ENCODE assay signal across 18 cellular contexts in genomic region chr17:73969956-73970355, GRCh38.
DNase-seq lines count a peak whose midpoint lies in the region; ATAC-seq and TF ChIP-seq lines count a peak whose summit lies in the region.
"Had no signal": no experiment of that assay in that cellular context is flagged by ENCODE, and none has a peak within 500 bp of the region (broad histone marks: within the 10 kb centered on the region; RNA-seq: fewer than 3 reads in every experiment).

No MANE protein-coding gene starts in this region.

- H3K9me3 Mint-ChIP-seq in neural crest cell: peaks cover 3% of the 10 kb centered on the region
- H3K9me3 Mint-ChIP-seq: activated T-helper 17 cell treated with anti-CD3 and anti-CD28 coated beads, Interleukin-2, amount 50 U/mL, for 72 hours; dendritic cell treated with granulocyte-macrophage colony-stimulating factor and Interleukin-4, amounts not matched to agents 40 ng/mL and 50 ng/mL, for 4 days had no signal

- H3K27ac Mint-ChIP-seq in neural crest cell (ENCODE audit: unreplicated experiment): peak overlapping the region; percentile 75
- H3K27ac Mint-ChIP-seq: activated T-helper 17 cell treated with anti-CD3 and anti-CD28 coated beads, Interleukin-2, amount 50 U/mL, for 72 hours; dendritic cell treated with granulocyte-macrophage colony-stimulating factor and Interleukin-4, amounts not matched to agents 40 ng/mL and 50 ng/mL, for 4 days; stimulated activated effector memory CD8-positive, alpha-beta T cell treated with anti-CD3 and anti-CD28 coated beads, Interleukin-12 subunit alpha, Interleukin-12 subunit beta, amount 100 ng/mL, for 72 hours had no signal

- DNase-seq in Ammon's horn (ENCODE audit: low spot score) (peak; percentile 53), NB4 (ENCODE audit: low read depth) (peak; percentile 96), fibroblast of mammary gland (ENCODE audit: low read depth) (peak; percentile 35), neural crest cell (ENCODE audit: low read depth, low spot score) (no peak), NCI-H1105 (lab: John Stamatoyannopoulos, UW) (no peak), G401 (ENCODE audit: low spot score) (no peak)
- DNase-seq: DND-41; NCI-H226; Peyer's patch; stimulated activated CD4-positive, alpha-beta T cell treated with anti-CD3 and anti-CD28 coated beads, Interleukin-4, amount 100 ng/mL, for 24 hours; T-helper 2 cell had no signal

- H3K27me3 Mint-ChIP-seq in neural crest cell (ENCODE audit: low read depth): peaks cover 9% of the 10 kb centered on the region

- H3K4me3 ChIP-seq in NB4 (ENCODE audit: low read depth, low read length) (no peak overlapping the region), fibroblast of mammary gland (ENCODE audit: control insufficient read depth, low read depth, low read length) (no peak overlapping the region)
- H3K4me3 ChIP-seq: ascending aorta, Peyer's patch, vagina had no signal

- no peak overlapping the region for H3K4me3 Mint-ChIP-seq in neural crest cell
- H3K4me3 Mint-ChIP-seq: activated T-helper 17 cell treated with anti-CD3 and anti-CD28 coated beads, Interleukin-2, amount 50 U/mL, for 72 hours; dendritic cell treated with granulocyte-macrophage colony-stimulating factor and Interleukin-4, amounts not matched to agents 40 ng/mL and 50 ng/mL, for 4 days; stimulated activated effector memory CD8-positive, alpha-beta T cell treated with anti-CD3 and anti-CD28 coated beads, Interleukin-12 subunit alpha, Interleukin-12 subunit beta, amount 100 ng/mL, for 72 hours had no signal

- TF ChIP-seq POLR2A in NB4 (IDR thresholded peaks at IDR 0.05; ENCODE audit: extremely low read depth, insufficient read length): no peak

- H3K4me1 Mint-ChIP-seq in neural crest cell: peaks cover 9% of the 10 kb centered on the region
- H3K4me1 Mint-ChIP-seq: activated T-helper 17 cell treated with anti-CD3 and anti-CD28 coated beads, Interleukin-2, amount 50 U/mL, for 72 hours; stimulated activated effector memory CD8-positive, alpha-beta T cell treated with anti-CD3 and anti-CD28 coated beads, Interleukin-12 subunit alpha, Interleukin-12 subunit beta, amount 100 ng/mL, for 72 hours had no signal

- ATAC-seq in HG02981 (IDR thresholded peaks at IDR 0.05; ENCODE audit: unreplicated experiment) (no peak), GM18867 (IDR thresholded peaks at IDR 0.05; ENCODE audit: unreplicated experiment) (no peak)
- ATAC-seq: activated T-helper 17 cell treated with anti-CD3 and anti-CD28 coated beads, Interleukin-2, amount 50 U/mL, for 72 hours; stimulated activated effector memory CD8-positive, alpha-beta T cell treated with anti-CD3 and anti-CD28 coated beads, Interleukin-12 subunit alpha, Interleukin-12 subunit beta, amount 100 ng/mL, for 72 hours had no signal

- H3K36me3 Mint-ChIP-seq in neural crest cell (ENCODE audit: low read depth): no peaks in the 10 kb centered on the region
- H3K36me3 Mint-ChIP-seq: stimulated activated effector memory CD8-positive, alpha-beta T cell treated with anti-CD3 and anti-CD28 coated beads, Interleukin-12 subunit alpha, Interleukin-12 subunit beta, amount 100 ng/mL, for 72 hours had no signal

- TF ChIP-seq CTCF in NB4 (IDR thresholded peaks at IDR 0.05; ENCODE audit: low read depth, low read length): no peak
- TF ChIP-seq CTCF in fibroblast of mammary gland (conservative IDR thresholded peaks at IDR 0.05; ENCODE audit: control insufficient read depth, insufficient read depth, low read depth, low read length): no peak
- TF ChIP-seq CTCF in neural crest cell (conservative IDR thresholded peaks at IDR 0.05): no peak

- in situ Hi-C loops in G401 (cut with HindIII; ENCODE audit: low sequenced_read_pairs): no loop called here

Comparison
In these comparisons a context has a peak if more than half of its experiments do, and no peak if none do; other contexts are left out.
1. DNase-seq: peak in Ammon's horn (single experiment), NB4 (single experiment) and fibroblast of mammary gland (single experiment); none in neural crest cell (single experiment), NCI-H1105 (single experiment) and G401 (single experiment).